In the genomic region with DNA sequence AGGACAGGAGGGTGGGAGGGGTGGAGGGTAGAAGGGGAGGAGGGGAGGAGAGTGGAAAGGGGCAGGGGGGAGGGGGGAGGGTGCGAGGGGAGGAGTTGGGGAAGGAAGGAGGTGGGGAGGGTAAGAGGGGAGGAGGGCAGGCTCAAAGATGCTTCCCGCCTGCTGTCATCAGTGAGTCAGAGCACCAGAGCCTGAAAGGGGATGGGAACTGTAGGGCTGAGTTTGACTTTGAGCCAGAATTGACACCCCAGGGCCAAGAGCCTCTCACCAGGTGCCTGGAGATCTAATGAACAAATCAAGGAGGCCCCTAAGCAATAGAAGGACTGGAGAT, we compare ENCODE assay signal across 20 cellular contexts.
DNase-seq lines count a peak whose midpoint lies in the region; ATAC-seq, FAIRE-seq and TF ChIP-seq lines count a peak whose summit lies in the region.
"Had no signal": no experiment of that assay in that cellular context is flagged by ENCODE, and none has a peak within 500 bp of the region (broad histone marks: within the 10 kb centered on the region; RNA-seq: fewer than 3 reads in every experiment).

No MANE protein-coding gene starts in this region.

- no peak overlapping the region for H3K27ac ChIP-seq in BLaER1 treated with 17β-estradiol and CSF1 and Interleukin-3, amounts not matched to agents 10 nM and 100 nM
- H3K27ac ChIP-seq in mesenchymal stem cell (ENCODE audit: low read length, poor library complexity, severe bottlenecking) = peak overlapping the region; percentile 42
- H3K27ac ChIP-seq: dorsolateral prefrontal cortex, sigmoid colon, suprapubic skin had no signal

- no peaks in the 10 kb centered on the region for H3K9me3 ChIP-seq in BLaER1 treated with 17β-estradiol and CSF1 and Interleukin-3, amounts not matched to agents 10 nM and 100 nM (replicated peaks in 1 of 11)
- H3K9me3 ChIP-seq in mesenchymal stem cell (ENCODE audit: control insufficient read depth, low read length) (no peaks in the 10 kb centered on the region), mucosa of descending colon (no peaks in the 10 kb centered on the region)
- H3K9me3 ChIP-seq: sigmoid colon, suprapubic skin had no signal

- no peak overlapping the region for H3K23ac ChIP-seq in mesenchymal stem cell (ENCODE audit: low read length in 2 of 2)

- WGBS in mesenchymal stem cell = 5% methylated on average over 2 of the region's 2 CpGs

- no peak overlapping the region for H2AK5ac ChIP-seq in mesenchymal stem cell (ENCODE audit: low read length, severe bottlenecking)

- H2AFZ ChIP-seq in mesenchymal stem cell (ENCODE audit: low read depth, low read length) = no peak overlapping the region

- no peaks in the 10 kb centered on the region for H3K79me1 ChIP-seq in mesenchymal stem cell (replicated peaks; ENCODE audit: low read length, poor library complexity, severe bottlenecking)

- H3K4ac ChIP-seq in mesenchymal stem cell (ENCODE audit: low read depth in 1 of 2, low read length in 2 of 2) = no peak overlapping the region

- no peak for TF ChIP-seq CTCF in bronchial epithelial cell (IDR thresholded peaks at IDR 0.05; ENCODE audit: insufficient read depth, low read length, severe bottlenecking)
- no peak for TF ChIP-seq CTCF in mucosa of descending colon (IDR thresholded peaks at IDR 0.05)

- H3K4me2 ChIP-seq in BLaER1 treated with 17β-estradiol and CSF1 and Interleukin-3, amounts not matched to agents 10 nM and 100 nM = peak overlapping the region in 10 of 11 experiments; percentile 7 to 70 (median 48); a peak in 18 of 22 replicates
- H3K4me2 ChIP-seq in mesenchymal stem cell (ENCODE audit: low read length, poor library complexity, severe bottlenecking) = no peak overlapping the region

- H2BK12ac ChIP-seq in mesenchymal stem cell (ENCODE audit: low read length in 2 of 2) = no peak overlapping the region

- intact Hi-C loops in mucosa of descending colon (cut with DNase I, micrococcal nuclease) = no loop called here

- no peak overlapping the region for H3K4me3 ChIP-seq in BLaER1 treated with 17β-estradiol and CSF1 and Interleukin-3, amounts not matched to agents 10 nM and 100 nM
- H3K4me3 ChIP-seq in bronchial epithelial cell (ENCODE audit: low read depth, low read length) = no peak overlapping the region
- H3K4me3 ChIP-seq in mesenchymal stem cell (ENCODE audit: insufficient read depth in 1 of 2, low read depth in 1 of 2, low read length in 2 of 2) = no peak overlapping the region
- no peak overlapping the region for H3K4me3 ChIP-seq in mucosa of descending colon
- H3K4me3 ChIP-seq: dorsolateral prefrontal cortex, sigmoid colon, suprapubic skin had no signal

- H3K27me3 ChIP-seq in BLaER1 treated with 17β-estradiol and CSF1 and Interleukin-3, amounts not matched to agents 10 nM and 100 nM = no peaks in the 10 kb centered on the region
- H3K27me3 ChIP-seq in bronchial epithelial cell (ENCODE audit: control insufficient read depth, insufficient read depth, low read length) (no peaks in the 10 kb centered on the region), mesenchymal stem cell (ENCODE audit: control insufficient read depth in 1 of 2, insufficient read depth in 1 of 2, low read length in 2 of 2) (peaks cover 0 to 55% of the 10 kb centered on the region in 2 experiments)

- H3K14ac ChIP-seq in mesenchymal stem cell (ENCODE audit: low read length in 2 of 2) = no peak overlapping the region

- H4K20me1 ChIP-seq in BLaER1 treated with 17β-estradiol and CSF1 and Interleukin-3, amounts not matched to agents 10 nM and 100 nM = no peaks in the 10 kb centered on the region

- no peaks in the 10 kb centered on the region for H3K36me3 ChIP-seq in BLaER1 treated with 17β-estradiol and CSF1 and Interleukin-3, amounts not matched to agents 10 nM and 100 nM
- H3K36me3 ChIP-seq in bronchial epithelial cell (ENCODE audit: control insufficient read depth, insufficient read depth, low read length) (no peaks in the 10 kb centered on the region), mesenchymal stem cell (ENCODE audit: control insufficient read depth in 1 of 2, insufficient read depth in 2 of 2, low read depth in 1 of 2, low read length in 2 of 2) (no peaks in the 10 kb centered on the region), mucosa of descending colon (ENCODE audit: low read depth) (no peaks in the 10 kb centered on the region)
- H3K36me3 ChIP-seq: sigmoid colon, suprapubic skin had no signal

- H2BK5ac ChIP-seq in mesenchymal stem cell (ENCODE audit: low read depth, low read length, poor library complexity, severe bottlenecking) = no peak overlapping the region

- ATAC-seq in mucosa of descending colon = no peak
- ATAC-seq: left colon had no signal

- H4K8ac ChIP-seq in mesenchymal stem cell (ENCODE audit: low read length) = no peak overlapping the region

- H2BK15ac ChIP-seq in mesenchymal stem cell (ENCODE audit: low read depth, poor library complexity, severe bottlenecking) = no peak overlapping the region

- no peak overlapping the region for H3K18ac ChIP-seq in mesenchymal stem cell (ENCODE audit: low read depth in 1 of 2, low read length in 2 of 2)

- H3K9ac ChIP-seq in BLaER1 treated with 17β-estradiol and CSF1 and Interleukin-3, amounts not matched to agents 10 nM and 100 nM = no peak overlapping the region
- H3K9ac ChIP-seq in mesenchymal stem cell (ENCODE audit: low read length) = no peak overlapping the region

- H3K4me1 ChIP-seq in BLaER1 treated with 17β-estradiol and CSF1 and Interleukin-3, amounts not matched to agents 10 nM and 100 nM = peaks cover 5 to 36% (median 23%) of the 10 kb centered on the region in 10 experiments
- peaks cover 22% of the 10 kb centered on the region for H3K4me1 ChIP-seq in mesenchymal stem cell (ENCODE audit: control insufficient read depth, insufficient read depth, low read depth, low read length)
- H3K4me1 ChIP-seq in mucosa of descending colon (ENCODE audit: low read depth) = no peaks in the 10 kb centered on the region
- H3K4me1 ChIP-seq: sigmoid colon, suprapubic skin had no signal

- H4K91ac ChIP-seq in mesenchymal stem cell (ENCODE audit: low read length) = no peak overlapping the region

- DNase-seq in HT1080 (ENCODE audit: low read depth) (peak; percentile 85), bronchial epithelial cell (ENCODE audit: low read depth) (peak; percentile 26), mesenchymal stem cell (no peak), mucosa of descending colon (no peak), mesenteric fat pad (ENCODE audit: low spot score) (no peak), HT-29 (ENCODE audit: low spot score) (no peak)
- no peak for DNase-seq in stimulated activated naive CD4-positive, alpha-beta T cell treated with Interleukin-2 at 50 U/mL for 16 hours (lab: John Stamatoyannopoulos, UW)
- DNase-seq: activated CD4-positive, alpha-beta T cell treated with anti-CD3 and anti-CD28 coated beads, Interleukin-2, amount 50 U/mL, for 48 hours; activated naive CD4-positive, alpha-beta T cell treated with anti-CD3 and anti-CD28 coated beads for 36 hours; AML-193; Calu3; dorsolateral prefrontal cortex; hippocampal formation; left colon; NCI-H2081; NCI-H524; sigmoid colon; stimulated activated CD4-positive, alpha-beta T cell treated with anti-CD3 and anti-CD28 coated beads, Interleukin-2, amount 100 ng/mL, for 48 hours had no signal

- FAIRE-seq in bronchial epithelial cell (lab: Jason Lieb, UNC) = no peak

- H2BK120ac ChIP-seq in mesenchymal stem cell (ENCODE audit: low read depth, low read length) = no peak overlapping the region

Comparison
In these comparisons a context has a peak if more than half of its experiments do, and no peak if none do; other contexts are left out.
1. DNase-seq: peak in HT1080 (single experiment) and bronchial epithelial cell (single experiment); none in mesenchymal stem cell (single experiment), mucosa of descending colon (0 of 3), mesenteric fat pad (single experiment), stimulated activated naive CD4-positive, alpha-beta T cell treated with Interleukin-2 at 50 U/mL for 16 hours (single experiment) and HT-29 (single experiment).